ENCODE assay signal across 9 cellular contexts in genomic region chr6:144055121-144055931, GRCh38. TPM values are rescaled to one million over a fixed set of nuclear protein-coding genes. Genes with fewer than 3 reads are reported as not detected.
DNase-seq lines count a peak whose midpoint lies in the region; ATAC-seq and TF ChIP-seq lines count a peak whose summit lies in the region.
"Had no signal": no experiment of that assay in that cellular context is flagged by ENCODE, and none has a peak within 500 bp of the region (broad histone marks: within the 10 kb centered on the region; RNA-seq: fewer than 3 reads in every experiment).

No MANE protein-coding gene starts in this region.

- ATAC-seq in GM18907 (IDR thresholded peaks at IDR 0.05; ENCODE audit: unreplicated experiment) = peak; percentile 88
- ATAC-seq in HG02973 (IDR thresholded peaks at IDR 0.05; ENCODE audit: unreplicated experiment) = peak; percentile 73
- ATAC-seq in foreskin keratinocyte = no peak

- peak; percentile 33 for DNase-seq in activated CD4-positive, CD25-positive, alpha-beta regulatory T cell treated with anti-CD3 and anti-CD28 coated beads, Interleukin-2, amount 50 U/mL, for 72 hours
- DNase-seq in right atrium auricular region (ENCODE audit: low spot score) (no peak), foreskin keratinocyte (no peak), NCI-H1694 treated with DMSO at 0.1 percent for 48 hours (lab: John Stamatoyannopoulos, UW) (no peak), NCI-H2227 treated with DMSO at 0.1 percent for 48 hours (lab: John Stamatoyannopoulos, UW) (no peak)
- DNase-seq: upper lobe of left lung had no signal

- H3K27me3 ChIP-seq in muscle layer of duodenum (ENCODE audit: low read depth, low read length) = no peaks in the 10 kb centered on the region
- H3K27me3 ChIP-seq in right atrium auricular region = no peaks in the 10 kb centered on the region
- H3K27me3 ChIP-seq in foreskin keratinocyte = peaks cover 9% of the 10 kb centered on the region
- H3K27me3 ChIP-seq: upper lobe of left lung had no signal

- TF ChIP-seq CTCF in right atrium auricular region (IDR thresholded peaks at IDR 0.05) (no peak), foreskin keratinocyte (conservative IDR thresholded peaks at IDR 0.05) (no peak)

- no peaks in the 10 kb centered on the region for H3K4me1 ChIP-seq in muscle layer of duodenum (ENCODE audit: control insufficient read depth in 1 of 2, insufficient read depth in 2 of 2, low read length in 2 of 2)
- H3K4me1 ChIP-seq in right atrium auricular region = no peaks in the 10 kb centered on the region
- H3K4me1 ChIP-seq in foreskin keratinocyte = no peaks in the 10 kb centered on the region
- H3K4me1 ChIP-seq: upper lobe of left lung had no signal

- H3K4me3 ChIP-seq in muscle layer of duodenum (ENCODE audit: low read depth in 1 of 2, low read length in 2 of 2) (no peak overlapping the region), right atrium auricular region (no peak overlapping the region)
- H3K4me3 ChIP-seq: upper lobe of left lung had no signal

- H3K9me3 ChIP-seq in muscle layer of duodenum (ENCODE audit: control insufficient read depth in 1 of 2, low read length in 2 of 2) (no peaks in the 10 kb centered on the region), right atrium auricular region (no peaks in the 10 kb centered on the region)
- H3K9me3 ChIP-seq: upper lobe of left lung had no signal

- H3K36me3 ChIP-seq in muscle layer of duodenum (ENCODE audit: control insufficient read depth in 1 of 2, insufficient read depth in 2 of 2, low read length in 2 of 2) (no peaks in the 10 kb centered on the region), right atrium auricular region (no peaks in the 10 kb centered on the region)
- H3K36me3 ChIP-seq: upper lobe of left lung had no signal

- H3K27ac ChIP-seq in muscle layer of duodenum (ENCODE audit: low read length) (peak overlapping the region; percentile 52), right atrium auricular region (no peak overlapping the region), foreskin keratinocyte (no peak overlapping the region)

RNA-seq across cellular contexts. Expression of gene SF3B5, which starts 40.0 kb away (rescaled TPM):
- 100 to 1,000 TPM; 113 to 146 TPM for total RNA-seq in right atrium auricular region
- total RNA-seq in foreskin keratinocyte = 161 and 165 TPM in 2 replicates
- 250 and 269 TPM in 2 replicates for polyA plus RNA-seq in foreskin keratinocyte

RNA-seq across cellular contexts. Expression of gene PLAGL1, which starts 47.3 kb away (rescaled TPM):
- total RNA-seq in right atrium auricular region = 1 to 10 TPM; 6.8 to 8.5 TPM
- 8.8 and 9.9 TPM in 2 replicates for total RNA-seq in foreskin keratinocyte
- polyA plus RNA-seq in foreskin keratinocyte = 5.0 TPM in 2 replicates
